Comparison of ENCODE assay signal across 1 cellular context in the genomic region with DNA sequence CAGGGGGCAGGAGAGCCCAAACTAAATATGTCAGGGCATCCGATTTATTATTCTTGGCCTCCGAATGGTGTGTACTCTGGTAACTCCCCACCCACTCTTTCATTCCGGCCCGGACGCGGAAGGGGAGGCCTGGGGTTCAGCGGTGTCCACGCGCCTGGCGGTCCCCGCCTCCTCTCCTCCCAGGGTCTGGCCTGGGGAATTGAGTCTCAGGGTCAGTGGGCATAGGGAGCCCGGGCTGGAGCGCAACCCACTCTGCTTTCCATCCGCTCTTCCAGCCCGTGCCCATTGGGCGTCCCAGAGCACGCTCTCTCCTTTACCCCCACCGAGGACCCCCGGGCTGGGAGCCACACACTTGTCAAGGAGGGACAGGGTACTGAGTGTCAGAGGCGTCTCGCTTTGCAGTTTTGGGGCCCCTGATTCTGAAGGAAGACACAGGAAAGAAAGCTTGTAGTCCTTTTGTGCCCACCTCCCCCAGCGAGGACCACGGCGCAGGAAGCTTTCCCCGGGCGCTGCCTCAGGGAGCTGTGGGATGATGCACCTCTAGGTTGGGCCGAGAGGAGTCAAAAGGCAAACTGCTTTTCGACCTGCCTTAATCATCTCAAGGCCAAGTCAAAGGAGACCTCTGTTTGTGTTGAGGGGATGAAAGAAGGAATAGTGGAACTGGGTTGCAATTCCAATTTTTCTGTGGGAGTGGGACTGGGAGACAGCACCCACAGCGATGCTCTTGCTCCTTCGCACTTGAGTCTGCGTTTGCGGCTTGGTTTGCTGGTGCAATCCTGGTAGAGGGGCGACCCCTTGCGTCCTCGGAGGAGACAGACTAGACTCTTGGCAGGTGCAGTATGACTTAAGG.
TF ChIP-seq lines count a peak whose summit lies in the region.

No MANE protein-coding gene starts in this region.

TF ChIP-seq in K562, 482 proteins besides CTCF, POLR2A, EP300 and RAD21 (continued from another document):
- TF ChIP-seq, protein P1, sequence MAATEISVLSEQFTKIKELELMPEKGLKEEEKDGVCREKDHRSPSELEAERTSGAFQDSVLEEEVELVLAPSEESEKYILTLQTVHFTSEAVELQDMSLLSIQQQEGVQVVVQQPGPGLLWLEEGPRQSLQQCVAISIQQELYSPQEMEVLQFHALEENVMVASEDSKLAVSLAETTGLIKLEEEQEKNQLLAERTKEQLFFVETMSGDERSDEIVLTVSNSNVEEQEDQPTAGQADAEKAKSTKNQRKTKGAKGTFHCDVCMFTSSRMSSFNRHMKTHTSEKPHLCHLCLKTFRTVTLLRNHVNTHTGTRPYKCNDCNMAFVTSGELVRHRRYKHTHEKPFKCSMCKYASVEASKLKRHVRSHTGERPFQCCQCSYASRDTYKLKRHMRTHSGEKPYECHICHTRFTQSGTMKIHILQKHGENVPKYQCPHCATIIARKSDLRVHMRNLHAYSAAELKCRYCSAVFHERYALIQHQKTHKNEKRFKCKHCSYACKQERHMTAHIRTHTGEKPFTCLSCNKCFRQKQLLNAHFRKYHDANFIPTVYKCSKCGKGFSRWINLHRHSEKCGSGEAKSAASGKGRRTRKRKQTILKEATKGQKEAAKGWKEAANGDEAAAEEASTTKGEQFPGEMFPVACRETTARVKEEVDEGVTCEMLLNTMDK (IDR thresholded peaks at IDR 0.05; ENCODE audit: borderline replicate concordance, insufficient read depth, low read depth, low read length, poor library complexity, severe bottlenecking) = no peak
